Comparison of ENCODE assay signal across 23 cellular contexts in the genomic region with DNA sequence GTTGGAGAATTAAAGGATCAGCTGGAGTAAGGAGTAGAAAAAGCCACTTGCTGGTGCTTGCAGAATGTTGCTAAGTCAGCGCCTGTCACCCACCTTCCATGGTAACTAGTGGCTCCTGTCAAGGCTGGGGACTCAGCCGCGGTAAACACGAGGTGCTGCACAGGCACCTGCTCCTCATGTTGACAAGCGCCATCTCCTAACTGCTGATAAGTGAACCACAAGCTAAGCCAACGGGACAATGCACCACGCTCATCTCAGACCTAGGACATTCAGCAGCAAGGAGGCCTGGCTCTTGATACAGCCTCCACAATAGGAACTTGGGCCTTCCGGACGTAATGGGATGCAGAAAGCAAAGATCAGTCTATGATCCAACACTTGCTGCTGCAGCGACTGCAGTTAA.
"Had no signal": no experiment of that assay in that cellular context is flagged by ENCODE, and none has a peak within 500 bp of the region (broad histone marks: within the 10 kb centered on the region; RNA-seq: fewer than 3 reads in every experiment).

No MANE protein-coding gene starts in this region.

- H3K4me1 ChIP-seq: esophagus squamous epithelium, gastrocnemius medialis, heart right ventricle, left lung, lower lobe of right lung had no signal

- H3K9me3 ChIP-seq: esophagus squamous epithelium, gastrocnemius medialis, heart right ventricle had no signal

- FAIRE-seq: endothelial cell of umbilical vein, islet of Langerhans, keratinocyte had no signal

- DNase-seq: cerebellar nuclear complex; dermis blood vessel endothelial cell; dorsolateral prefrontal cortex; effector CD4-positive, alpha-beta T cell; effector memory CD4-positive, alpha-beta T cell; esophagus squamous epithelium; foreskin fibroblast; foreskin melanocyte; gastrocnemius medialis; glutamatergic neuron; head of caudate nucleus; heart right ventricle; hippocampal formation; left cardiac atrium; left lung; left ventricle myocardium superior; lower lobe of right lung; mesenchymal stem cell; midbrain had no signal

- H3K27me3 ChIP-seq: esophagus squamous epithelium, gastrocnemius medialis, left lung had no signal

- H3K36me3 ChIP-seq: esophagus squamous epithelium, gastrocnemius medialis, heart right ventricle, left lung, lower lobe of right lung had no signal

- H3K27ac ChIP-seq: coronary artery, dorsolateral prefrontal cortex, esophagus squamous epithelium, gastrocnemius medialis, heart right ventricle, left lung, lower lobe of right lung had no signal

- H3K4me3 ChIP-seq: coronary artery, dorsolateral prefrontal cortex, esophagus squamous epithelium, gastrocnemius medialis, heart right ventricle, left lung, lower lobe of right lung had no signal
